Comparison of ENCODE assay signal across 22 cellular contexts in genomic region chr2:172560721-172561120, GRCh38.
"Had no signal": no experiment of that assay in that cellular context is flagged by ENCODE, and none has a peak within 500 bp of the region (broad histone marks: within the 10 kb centered on the region; RNA-seq: fewer than 3 reads in every experiment).

No MANE protein-coding gene starts in this region.

- H3K36me3 ChIP-seq: adrenal gland had no signal

- H3K27me3 Mint-ChIP-seq: activated CD8-positive, alpha-beta T cell treated with anti-CD3 and anti-CD28 coated beads for 36 hours had no signal

- H3K27ac ChIP-seq: adrenal gland, dorsolateral prefrontal cortex, thyroid gland had no signal

- H3K4me3 ChIP-seq: adrenal gland, dorsolateral prefrontal cortex, lung, thyroid gland had no signal

- DNase-seq: activated CD4-positive, alpha-beta T cell treated with anti-CD3 and anti-CD28 coated beads for 48 hours; activated CD4-positive, CD25-positive, alpha-beta regulatory T cell; activated CD8-positive, alpha-beta T cell treated with anti-CD3 and anti-CD28 coated beads for 36 hours; activated naive CD4-positive, alpha-beta T cell treated with anti-CD3 and anti-CD28 coated beads for 36 hours; activated T-cell treated with anti-CD3 and anti-CD28 coated beads, Interleukin-2, amount 50 U/mL, for 1 hour; adrenal gland; dorsolateral prefrontal cortex; endodermal cell; hypothalamus; kidney; occipital lobe; posterior cingulate gyrus; retina; stimulated activated CD4-positive, alpha-beta T cell treated with anti-CD3 and anti-CD28 coated beads, Interleukin-12 subunit alpha, Interleukin-12 subunit beta, amount 100 ng/mL, for 4 hours; stimulated activated CD4-positive, alpha-beta T cell treated with anti-CD3 and anti-CD28 coated beads, Interleukin-1b, Interleukin-23, amount 100 ng/mL, for 48 hours; stimulated activated CD8-positive, alpha-beta memory T cell treated with anti-CD3 and anti-CD28 coated beads, Interleukin-4, amount 100 ng/mL, for 48 hours; stimulated activated naive CD4-positive, alpha-beta T cell treated with Interleukin-2 at 50 U/mL for 16 hours; T1000; thyroid gland had no signal

- H3K9me3 Mint-ChIP-seq: activated CD8-positive, alpha-beta T cell treated with anti-CD3 and anti-CD28 coated beads for 36 hours; activated naive CD4-positive, alpha-beta T cell treated with anti-CD3 and anti-CD28 coated beads for 36 hours; activated T-helper 2 cell treated with anti-CD3 and anti-CD28 coated beads, Interferon-gamma antibody, Interleukin-2, Interleukin-4, amounts not matched to agents 10 μg/mL and 5 μg/mL and 100 μg/mL, durations not matched to agents 14 hours and 24 hours and 36 hours; endodermal cell had no signal

- H3K9me3 ChIP-seq: adrenal gland, thyroid gland had no signal

- ATAC-seq: activated CD8-positive, alpha-beta T cell treated with anti-CD3 and anti-CD28 coated beads for 36 hours; left lobe of liver had no signal

- H3K27me3 ChIP-seq: adrenal gland, dorsolateral prefrontal cortex, thyroid gland had no signal

- H3K4me3 Mint-ChIP-seq: activated CD8-positive, alpha-beta T cell treated with anti-CD3 and anti-CD28 coated beads for 36 hours; activated naive CD4-positive, alpha-beta T cell treated with anti-CD3 and anti-CD28 coated beads for 36 hours; endodermal cell had no signal

- H3K27ac Mint-ChIP-seq: activated CD8-positive, alpha-beta T cell treated with anti-CD3 and anti-CD28 coated beads for 36 hours; activated naive CD4-positive, alpha-beta T cell treated with anti-CD3 and anti-CD28 coated beads for 36 hours; activated T-helper 2 cell treated with anti-CD3 and anti-CD28 coated beads, Interferon-gamma antibody, Interleukin-2, Interleukin-4, amounts not matched to agents 10 μg/mL and 5 μg/mL and 100 μg/mL, durations not matched to agents 14 hours and 24 hours and 36 hours; endodermal cell had no signal
